In genomic region chr16:4650443-4651074, GRCh38 we compare ENCODE assay signal across 8 cellular contexts. TPM values are rescaled to one million over a fixed set of nuclear protein-coding genes. Genes with fewer than 3 reads are reported as not detected.
A peak's percentile ranks its signal among the peaks of the same experiment; 100 is the strongest.
DNase-seq lines count a peak whose midpoint lies in the region; ATAC-seq and TF ChIP-seq lines count a peak whose summit lies in the region.
"Not testable (repeated sequence)": the region's sequence is repeated elsewhere in the genome, so short reads cannot be mapped to it uniquely, and the experiment has no call there.

No MANE protein-coding gene starts in this region.

- not testable (repeated sequence) for H3K27ac ChIP-seq in gastroesophageal sphincter, neural progenitor cell

- 20 to 87% methylated on average over 1 to 7 of the region's 15 CpGs for WGBS in gastroesophageal sphincter (ENCODE audit: low coverage in 1 of 2), 2 donors

- H3K36me3 ChIP-seq in gastroesophageal sphincter: peaks cover 0 to 78% of the 10 kb centered on the region in 2 donors
- H3K36me3 ChIP-seq in neural progenitor cell: not testable (repeated sequence)

- not testable (repeated sequence) for H3K27me3 ChIP-seq in gastroesophageal sphincter, neural progenitor cell

- ATAC-seq in activated naive CD8-positive, alpha-beta T cell treated with anti-CD3 and anti-CD28 coated beads, Interleukin-2, amount 50 U/mL, for 24 hours: peak; percentile 76
- ATAC-seq in gastroesophageal sphincter: not testable (repeated sequence)

- peak; percentile 83 for DNase-seq in COR-L47 (lab: John Stamatoyannopoulos, UW)
- DNase-seq in HK-2 (ENCODE audit: unreplicated experiment): peak; percentile 51
- peak; percentile 69 for DNase-seq in NCI-H748 (lab: John Stamatoyannopoulos, UW; ENCODE audit: unreplicated experiment)
- peak; percentile 85 for DNase-seq in activated naive CD8-positive, alpha-beta T cell treated with anti-CD3 and anti-CD28 coated beads, Interleukin-2, amount 50 U/mL, for 24 hours
- peak; percentile 70 for DNase-seq in neural progenitor cell (ENCODE audit: low spot score)
- DNase-seq in stimulated activated CD8-positive, alpha-beta memory T cell treated with anti-CD3 and anti-CD28 coated beads, Interleukin-7, amount 100 ng/mL, for 4 hours (ENCODE audit: low read depth in 2 of 2): peak; percentile 47 to 50

- not testable (repeated sequence) for H3K27ac Mint-ChIP-seq in activated naive CD8-positive, alpha-beta T cell treated with anti-CD3 and anti-CD28 coated beads, Interleukin-2, amount 50 U/mL, for 24 hours; neural progenitor cell

- peaks cover 29% of the 10 kb centered on the region for H3K4me1 Mint-ChIP-seq in activated naive CD8-positive, alpha-beta T cell treated with anti-CD3 and anti-CD28 coated beads, Interleukin-2, amount 50 U/mL, for 24 hours
- H3K4me1 Mint-ChIP-seq in neural progenitor cell: not testable (repeated sequence)

- H3K9me3 Mint-ChIP-seq in activated naive CD8-positive, alpha-beta T cell treated with anti-CD3 and anti-CD28 coated beads, Interleukin-2, amount 50 U/mL, for 24 hours; neural progenitor cell: not testable (repeated sequence)

- not testable (repeated sequence) for H3K4me2 ChIP-seq in neural progenitor cell

- not testable (repeated sequence) for H4K20me1 ChIP-seq in neural progenitor cell (ENCODE audit: low read depth)

- not testable (repeated sequence) for TF ChIP-seq EP300 in gastroesophageal sphincter (IDR thresholded peaks at IDR 0.05)

- TF ChIP-seq CTCF in WI38 (IDR thresholded peaks at IDR 0.05; ENCODE audit: low read depth, low read length) (peak; percentile 69), gastroesophageal sphincter (IDR thresholded peaks at IDR 0.05) (peak in 3 of 4 experiments; percentile 44 to 67 (median 55)), neural progenitor cell (IDR thresholded peaks at IDR 0.05) (peak; percentile 77)

- H2AFZ ChIP-seq in neural progenitor cell (replicated peaks): not testable (repeated sequence)

- not testable (repeated sequence) for H3K9me3 ChIP-seq in gastroesophageal sphincter; neural progenitor cell (ENCODE audit: low read depth)

- H3K79me2 ChIP-seq in neural progenitor cell (ENCODE audit: low read depth): peaks cover 13% of the 10 kb centered on the region

- peaks cover 11% of the 10 kb centered on the region for H3K36me3 Mint-ChIP-seq in activated naive CD8-positive, alpha-beta T cell treated with anti-CD3 and anti-CD28 coated beads, Interleukin-2, amount 50 U/mL, for 24 hours (ENCODE audit: low read depth)
- H3K36me3 Mint-ChIP-seq in neural progenitor cell: peaks cover 17% of the 10 kb centered on the region

- not testable (repeated sequence) for H3K9ac ChIP-seq in neural progenitor cell

- not testable (repeated sequence) for H3F3A ChIP-seq in neural progenitor cell (ENCODE audit: low read depth)

- H3K4me3 Mint-ChIP-seq in activated naive CD8-positive, alpha-beta T cell treated with anti-CD3 and anti-CD28 coated beads, Interleukin-2, amount 50 U/mL, for 24 hours; neural progenitor cell: not testable (repeated sequence)

- H3K4me3 ChIP-seq in WI38 (ENCODE audit: low read depth, low read length); gastroesophageal sphincter; neural progenitor cell: not testable (repeated sequence)

- not testable (repeated sequence) for TF ChIP-seq POLR2A in gastroesophageal sphincter (IDR thresholded peaks at IDR 0.05)

- not testable (repeated sequence) for H3K4me1 ChIP-seq in gastroesophageal sphincter, neural progenitor cell

- H3K27me3 Mint-ChIP-seq in activated naive CD8-positive, alpha-beta T cell treated with anti-CD3 and anti-CD28 coated beads, Interleukin-2, amount 50 U/mL, for 24 hours; neural progenitor cell (ENCODE audit: insufficient read depth, low read depth): not testable (repeated sequence)

RNA-seq across cellular contexts. Expression of gene MGRN1, which starts 25.9 kb away (rescaled TPM):
- total RNA-seq in gastroesophageal sphincter (10 to 100 TPM; 29.2 to 67.0 (median 40.5) TPM), neural progenitor cell (ENCODE audit: low replicate concordance) (17.5 and 22.4 TPM in 2 replicates)

RNA-seq across cellular contexts. Expression of gene UBALD1, which starts 35.9 kb away (rescaled TPM):
- total RNA-seq in gastroesophageal sphincter: 10 to 100 TPM in 3 of 4 donors, 1 to 10 TPM in 1; 5.9 to 24.0 (median 14.3) TPM
- 0.97 and 11.9 TPM in 2 replicates for total RNA-seq in neural progenitor cell (ENCODE audit: low replicate concordance)

RNA-seq across cellular contexts. Expression of gene NUDT16L1, which starts 42.8 kb away (rescaled TPM):
- total RNA-seq in gastroesophageal sphincter (10 to 100 TPM; 14.8 to 26.3 (median 21.4) TPM), neural progenitor cell (ENCODE audit: low replicate concordance) (10.9 and 39.3 TPM in 2 replicates)
